ENCODE assay signal across 1 cellular context in the genomic region with DNA sequence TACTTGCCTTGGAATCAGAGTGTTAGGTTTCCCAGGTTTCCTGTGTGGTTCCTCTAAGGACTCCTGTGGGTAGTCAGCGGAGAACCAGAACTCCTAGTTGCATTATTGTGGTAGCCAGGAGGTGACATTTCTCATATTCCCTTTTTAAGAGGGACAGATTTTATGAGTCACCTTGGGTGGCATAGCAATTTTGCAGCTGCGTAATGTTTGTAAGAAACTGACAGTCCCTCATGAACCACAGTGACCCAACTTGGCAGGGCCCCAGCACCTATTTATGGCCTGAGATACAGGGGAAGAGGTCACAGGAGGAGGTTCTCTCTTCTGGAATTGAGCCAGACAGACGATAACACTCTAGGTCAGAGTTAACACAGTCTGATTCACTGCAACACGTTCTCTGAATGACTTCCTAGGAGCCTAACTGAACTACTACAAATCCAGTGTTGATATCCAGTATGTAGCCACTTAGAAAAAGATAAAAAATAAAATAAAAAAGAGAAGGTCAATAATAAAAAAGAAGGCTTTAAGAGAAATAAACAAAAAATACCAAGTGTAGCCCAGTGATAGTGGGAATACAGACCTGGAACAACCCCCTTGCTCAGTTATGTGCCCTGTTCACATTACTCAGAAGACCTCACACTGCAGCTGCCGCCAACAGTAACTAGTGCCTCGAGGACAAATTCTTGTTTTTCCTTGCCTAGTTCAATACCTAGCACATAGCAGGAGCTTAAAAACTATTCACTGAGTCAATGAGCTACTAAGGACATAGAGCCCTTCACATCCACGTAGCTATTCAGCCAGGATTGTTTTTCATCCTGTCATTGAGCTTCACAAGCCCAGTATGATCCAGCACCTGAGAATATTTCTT.
TF ChIP-seq lines count a peak whose summit lies in the region.

No MANE protein-coding gene starts in this region.

TF ChIP-seq in GM23338, 12 proteins besides CTCF, POLR2A, EP300 and RAD21 (continued from another document):
- TF ChIP-seq, protein P1, sequence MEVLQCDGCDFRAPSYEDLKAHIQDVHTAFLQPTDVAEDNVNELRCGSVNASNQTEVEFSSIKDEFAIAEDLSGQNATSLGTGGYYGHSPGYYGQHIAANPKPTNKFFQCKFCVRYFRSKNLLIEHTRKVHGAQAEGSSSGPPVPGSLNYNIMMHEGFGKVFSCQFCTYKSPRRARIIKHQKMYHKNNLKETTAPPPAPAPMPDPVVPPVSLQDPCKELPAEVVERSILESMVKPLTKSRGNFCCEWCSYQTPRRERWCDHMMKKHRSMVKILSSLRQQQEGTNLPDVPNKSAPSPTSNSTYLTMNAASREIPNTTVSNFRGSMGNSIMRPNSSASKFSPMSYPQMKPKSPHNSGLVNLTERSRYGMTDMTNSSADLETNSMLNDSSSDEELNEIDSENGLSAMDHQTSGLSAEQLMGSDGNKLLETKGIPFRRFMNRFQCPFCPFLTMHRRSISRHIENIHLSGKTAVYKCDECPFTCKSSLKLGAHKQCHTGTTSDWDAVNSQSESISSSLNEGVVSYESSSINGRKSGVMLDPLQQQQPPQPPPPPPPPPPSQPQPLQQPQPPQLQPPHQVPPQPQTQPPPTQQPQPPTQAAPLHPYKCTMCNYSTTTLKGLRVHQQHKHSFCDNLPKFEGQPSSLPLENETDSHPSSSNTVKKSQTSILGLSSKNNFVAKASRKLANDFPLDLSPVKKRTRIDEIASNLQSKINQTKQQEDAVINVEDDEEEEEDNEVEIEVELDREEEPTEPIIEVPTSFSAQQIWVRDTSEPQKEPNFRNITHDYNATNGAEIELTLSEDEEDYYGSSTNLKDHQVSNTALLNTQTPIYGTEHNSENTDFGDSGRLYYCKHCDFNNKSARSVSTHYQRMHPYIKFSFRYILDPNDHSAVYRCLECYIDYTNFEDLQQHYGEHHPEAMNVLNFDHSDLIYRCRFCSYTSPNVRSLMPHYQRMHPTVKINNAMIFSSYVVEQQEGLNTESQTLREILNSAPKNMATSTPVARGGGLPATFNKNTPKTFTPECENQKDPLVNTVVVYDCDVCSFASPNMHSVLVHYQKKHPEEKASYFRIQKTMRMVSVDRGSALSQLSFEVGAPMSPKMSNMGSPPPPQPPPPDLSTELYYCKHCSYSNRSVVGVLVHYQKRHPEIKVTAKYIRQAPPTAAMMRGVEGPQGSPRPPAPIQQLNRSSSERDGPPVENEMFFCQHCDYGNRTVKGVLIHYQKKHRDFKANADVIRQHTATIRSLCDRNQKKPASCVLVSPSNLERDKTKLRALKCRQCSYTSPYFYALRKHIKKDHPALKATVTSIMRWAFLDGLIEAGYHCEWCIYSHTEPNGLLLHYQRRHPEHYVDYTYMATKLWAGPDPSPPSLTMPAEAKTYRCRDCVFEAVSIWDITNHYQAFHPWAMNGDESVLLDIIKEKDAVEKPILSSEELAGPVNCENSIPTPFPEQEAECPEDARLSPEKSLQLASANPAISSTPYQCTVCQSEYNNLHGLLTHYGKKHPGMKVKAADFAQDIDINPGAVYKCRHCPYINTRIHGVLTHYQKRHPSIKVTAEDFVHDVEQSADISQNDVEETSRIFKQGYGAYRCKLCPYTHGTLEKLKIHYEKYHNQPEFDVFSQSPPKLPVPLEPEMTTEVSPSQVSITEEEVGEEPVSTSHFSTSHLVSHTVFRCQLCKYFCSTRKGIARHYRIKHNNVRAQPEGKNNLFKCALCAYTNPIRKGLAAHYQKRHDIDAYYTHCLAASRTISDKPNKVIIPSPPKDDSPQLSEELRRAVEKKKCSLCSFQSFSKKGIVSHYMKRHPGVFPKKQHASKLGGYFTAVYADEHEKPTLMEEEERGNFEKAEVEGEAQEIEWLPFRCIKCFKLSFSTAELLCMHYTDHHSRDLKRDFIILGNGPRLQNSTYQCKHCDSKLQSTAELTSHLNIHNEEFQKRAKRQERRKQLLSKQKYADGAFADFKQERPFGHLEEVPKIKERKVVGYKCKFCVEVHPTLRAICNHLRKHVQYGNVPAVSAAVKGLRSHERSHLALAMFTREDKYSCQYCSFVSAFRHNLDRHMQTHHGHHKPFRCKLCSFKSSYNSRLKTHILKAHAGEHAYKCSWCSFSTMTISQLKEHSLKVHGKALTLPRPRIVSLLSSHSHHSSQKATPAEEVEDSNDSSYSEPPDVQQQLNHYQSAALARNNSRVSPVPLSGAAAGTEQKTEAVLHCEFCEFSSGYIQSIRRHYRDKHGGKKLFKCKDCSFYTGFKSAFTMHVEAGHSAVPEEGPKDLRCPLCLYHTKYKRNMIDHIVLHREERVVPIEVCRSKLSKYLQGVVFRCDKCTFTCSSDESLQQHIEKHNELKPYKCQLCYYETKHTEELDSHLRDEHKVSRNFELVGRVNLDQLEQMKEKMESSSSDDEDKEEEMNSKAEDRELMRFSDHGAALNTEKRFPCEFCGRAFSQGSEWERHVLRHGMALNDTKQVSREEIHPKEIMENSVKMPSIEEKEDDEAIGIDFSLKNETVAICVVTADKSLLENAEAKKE (CRISPR knock-in tag; IDR thresholded peaks at IDR 0.05) = no peak
- no peak for TF ChIP-seq NANOG (IDR thresholded peaks at IDR 0.05; ENCODE audit: borderline replicate concordance)
- TF ChIP-seq JUNB (IDR thresholded peaks at IDR 0.05; ENCODE audit: unreplicated experiment) = no peak
- no peak for TF ChIP-seq POLR2AphosphoS5 (IDR thresholded peaks at IDR 0.05; ENCODE audit: low read depth)
- TF ChIP-seq ZNF331 (CRISPR knock-in tag; IDR thresholded peaks at IDR 0.05; ENCODE audit: low read depth) = no peak
- TF ChIP-seq EZH2phosphoT487 (IDR thresholded peaks at IDR 0.05; ENCODE audit: unreplicated experiment) = no peak
- TF ChIP-seq, protein P2, sequence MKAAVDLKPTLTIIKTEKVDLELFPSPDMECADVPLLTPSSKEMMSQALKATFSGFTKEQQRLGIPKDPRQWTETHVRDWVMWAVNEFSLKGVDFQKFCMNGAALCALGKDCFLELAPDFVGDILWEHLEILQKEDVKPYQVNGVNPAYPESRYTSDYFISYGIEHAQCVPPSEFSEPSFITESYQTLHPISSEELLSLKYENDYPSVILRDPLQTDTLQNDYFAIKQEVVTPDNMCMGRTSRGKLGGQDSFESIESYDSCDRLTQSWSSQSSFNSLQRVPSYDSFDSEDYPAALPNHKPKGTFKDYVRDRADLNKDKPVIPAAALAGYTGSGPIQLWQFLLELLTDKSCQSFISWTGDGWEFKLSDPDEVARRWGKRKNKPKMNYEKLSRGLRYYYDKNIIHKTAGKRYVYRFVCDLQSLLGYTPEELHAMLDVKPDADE (IDR thresholded peaks at IDR 0.05) = no peak
- TF ChIP-seq, protein P3, sequence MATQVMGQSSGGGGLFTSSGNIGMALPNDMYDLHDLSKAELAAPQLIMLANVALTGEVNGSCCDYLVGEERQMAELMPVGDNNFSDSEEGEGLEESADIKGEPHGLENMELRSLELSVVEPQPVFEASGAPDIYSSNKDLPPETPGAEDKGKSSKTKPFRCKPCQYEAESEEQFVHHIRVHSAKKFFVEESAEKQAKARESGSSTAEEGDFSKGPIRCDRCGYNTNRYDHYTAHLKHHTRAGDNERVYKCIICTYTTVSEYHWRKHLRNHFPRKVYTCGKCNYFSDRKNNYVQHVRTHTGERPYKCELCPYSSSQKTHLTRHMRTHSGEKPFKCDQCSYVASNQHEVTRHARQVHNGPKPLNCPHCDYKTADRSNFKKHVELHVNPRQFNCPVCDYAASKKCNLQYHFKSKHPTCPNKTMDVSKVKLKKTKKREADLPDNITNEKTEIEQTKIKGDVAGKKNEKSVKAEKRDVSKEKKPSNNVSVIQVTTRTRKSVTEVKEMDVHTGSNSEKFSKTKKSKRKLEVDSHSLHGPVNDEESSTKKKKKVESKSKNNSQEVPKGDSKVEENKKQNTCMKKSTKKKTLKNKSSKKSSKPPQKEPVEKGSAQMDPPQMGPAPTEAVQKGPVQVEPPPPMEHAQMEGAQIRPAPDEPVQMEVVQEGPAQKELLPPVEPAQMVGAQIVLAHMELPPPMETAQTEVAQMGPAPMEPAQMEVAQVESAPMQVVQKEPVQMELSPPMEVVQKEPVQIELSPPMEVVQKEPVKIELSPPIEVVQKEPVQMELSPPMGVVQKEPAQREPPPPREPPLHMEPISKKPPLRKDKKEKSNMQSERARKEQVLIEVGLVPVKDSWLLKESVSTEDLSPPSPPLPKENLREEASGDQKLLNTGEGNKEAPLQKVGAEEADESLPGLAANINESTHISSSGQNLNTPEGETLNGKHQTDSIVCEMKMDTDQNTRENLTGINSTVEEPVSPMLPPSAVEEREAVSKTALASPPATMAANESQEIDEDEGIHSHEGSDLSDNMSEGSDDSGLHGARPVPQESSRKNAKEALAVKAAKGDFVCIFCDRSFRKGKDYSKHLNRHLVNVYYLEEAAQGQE (IDR thresholded peaks at IDR 0.05; ENCODE audit: unreplicated experiment) = no peak
- no peak for TF ChIP-seq STAT1 (IDR thresholded peaks at IDR 0.05; ENCODE audit: unreplicated experiment)
